Comparison of ENCODE assay signal across 20 cellular contexts in genomic region chr10:16975188-16975587, GRCh38.
DNase-seq lines count a peak whose midpoint lies in the region; ATAC-seq, FAIRE-seq and TF ChIP-seq lines count a peak whose summit lies in the region.
"Had no signal": no experiment of that assay in that cellular context is flagged by ENCODE, and none has a peak within 500 bp of the region (broad histone marks: within the 10 kb centered on the region; RNA-seq: fewer than 3 reads in every experiment).

No MANE protein-coding gene starts in this region.

- no peak overlapping the region for H3K23ac ChIP-seq in IMR-90 (ENCODE audit: low read depth, low read length)

- no peak overlapping the region for H2AFZ ChIP-seq in IMR-90 (replicated peaks; ENCODE audit: low read length, poor library complexity)
- H2AFZ ChIP-seq in astrocyte (ENCODE audit: low read depth, low read length) = no peak overlapping the region
- peak overlapping the region; percentile 55 for H2AFZ ChIP-seq in smooth muscle cell (ENCODE audit: low read depth)
- no peak overlapping the region for H2AFZ ChIP-seq in OCI-LY7 (ENCODE audit: low read length)

- DNase-seq in IMR-90 (no peak), astrocyte (ENCODE audit: low read depth) (no peak), endodermal cell (no peak), smooth muscle cell (lab: John Stamatoyannopoulos, UW; ENCODE audit: unreplicated experiment) (no peak), NCI-H1417 (lab: John Stamatoyannopoulos, UW) (no peak), EL (no peak), Ammon's horn (ENCODE audit: low spot score) (no peak), OCI-LY7 (ENCODE audit: low spot score) (no peak)
- DNase-seq: C1 segment of cervical spinal cord; CD8-positive, alpha-beta memory T cell; DMS79 treated with DMSO at 0.1 percent for 48 hours; HCEC 1CT; Kasumi-1; MM.1S; NCI-H1105; NCI-H1694; Right ventricle myocardium superior had no signal

- H4K91ac ChIP-seq in IMR-90 (ENCODE audit: insufficient read depth, low read depth, low read length) = no peak overlapping the region

- no peaks in the 10 kb centered on the region for H3F3A ChIP-seq in smooth muscle cell (ENCODE audit: low read depth)

- H3K36me3 ChIP-seq in IMR-90 (ENCODE audit: control insufficient read depth, insufficient read depth, low read length) (no peaks in the 10 kb centered on the region), astrocyte (ENCODE audit: insufficient read depth, low read length) (no peaks in the 10 kb centered on the region), endodermal cell (ENCODE audit: control insufficient read depth, insufficient read depth, low read length) (no peaks in the 10 kb centered on the region), smooth muscle cell (ENCODE audit: low read depth) (no peaks in the 10 kb centered on the region), OCI-LY7 (ENCODE audit: insufficient read depth, low read length) (no peaks in the 10 kb centered on the region)

- TF ChIP-seq POLR2A in IMR-90 (IDR thresholded peaks at IDR 0.05; ENCODE audit: low read depth, low read length) = no peak

- 0 out of 2 replicates have a peak overlapping the region, but pooled peaks have one; percentile 27 for H2AK5ac ChIP-seq in IMR-90 (ENCODE audit: low read depth, low read length)

- H3K4ac ChIP-seq in IMR-90 (ENCODE audit: low read depth, low read length) = peak overlapping the region; percentile 47; the same call in 1 of the 2 replicates

- H3K4me1 Mint-ChIP-seq in astrocyte (ENCODE audit: low read depth, unreplicated experiment) = peaks cover 3% of the 10 kb centered on the region
- H3K4me1 Mint-ChIP-seq in endodermal cell = no peaks in the 10 kb centered on the region

- BruUV-seq in IMR-90 (replicated peaks; lab: Mats Ljungman, UMichigan) = no TSS peak
- BruUV-seq in OCI-LY7 (replicated peaks; lab: Mats Ljungman, UMichigan) = no TSS peak

- H3K27ac Mint-ChIP-seq in astrocyte (ENCODE audit: unreplicated experiment) (peak overlapping the region; percentile 68), endodermal cell (no peak overlapping the region)
- H3K27ac Mint-ChIP-seq: IgD-negative memory B cell had no signal

- dilution Hi-C loops in IMR-90 (cut with HindIII; ENCODE audit: low sequenced_read_pairs, unreplicated experiment) = no loop called here

- H3K4me3 Mint-ChIP-seq in astrocyte (ENCODE audit: unreplicated experiment) (no peak overlapping the region), endodermal cell (no peak overlapping the region)
- H3K4me3 Mint-ChIP-seq: CD8-positive, alpha-beta memory T cell; IgD-negative memory B cell had no signal

- H3K9me3 Mint-ChIP-seq in astrocyte (ENCODE audit: unreplicated experiment) (peaks cover 3% of the 10 kb centered on the region), endodermal cell (peaks cover 15% of the 10 kb centered on the region)
- H3K9me3 Mint-ChIP-seq: CD8-positive, alpha-beta memory T cell; IgD-negative memory B cell had no signal

- H4K5ac ChIP-seq in IMR-90 (ENCODE audit: low read depth, low read length) = 0 out of 2 replicates have a peak overlapping the region, but pooled peaks have one; percentile 3

- POLR2A ChIA-PET in IMR-90 (lab: Charles Lee; ENCODE audit: unreplicated experiment) (no interaction called here), OCI-LY7 (lab: Charles Lee) (no interaction called here)

- no peak overlapping the region for H2AK9ac ChIP-seq in IMR-90 (replicated peaks; ENCODE audit: low read depth, low read length, poor library complexity)

- H3K56ac ChIP-seq in IMR-90 (ENCODE audit: extremely low read depth, insufficient read depth, low read length) = no peak overlapping the region

- H3K9ac ChIP-seq in IMR-90 (ENCODE audit: low read depth, low read length) (no peak overlapping the region), astrocyte (ENCODE audit: low read length) (no peak overlapping the region), endodermal cell (ENCODE audit: extremely low read depth, low read length, poor library complexity, severe bottlenecking) (no peak overlapping the region), smooth muscle cell (ENCODE audit: low read depth) (no peak overlapping the region)

- no peak overlapping the region for H2BK20ac ChIP-seq in IMR-90 (ENCODE audit: low read depth, low read length)

- no peaks in the 10 kb centered on the region for H3K4me1 ChIP-seq in IMR-90 (ENCODE audit: control insufficient read depth, insufficient read depth, low read length)
- no peaks in the 10 kb centered on the region for H3K4me1 ChIP-seq in astrocyte (ENCODE audit: insufficient read depth, low read length)
- H3K4me1 ChIP-seq in endodermal cell (ENCODE audit: control insufficient read depth, insufficient read depth, low read length) = no peaks in the 10 kb centered on the region
- H3K4me1 ChIP-seq in smooth muscle cell (ENCODE audit: low read depth) = peaks cover 3% of the 10 kb centered on the region
- H3K4me1 ChIP-seq in OCI-LY7 (ENCODE audit: insufficient read depth, low read length, poor library complexity, severe bottlenecking) = no peaks in the 10 kb centered on the region

- H3K14ac ChIP-seq in IMR-90 (replicated peaks; ENCODE audit: low read depth, low read length) = peak overlapping the region; percentile 60

- no peak overlapping the region for H2BK5ac ChIP-seq in IMR-90 (ENCODE audit: low read depth, low read length, poor library complexity, severe bottlenecking)

- peak overlapping the region; percentile 25; the same call in 1 of the 2 replicates for H2BK120ac ChIP-seq in IMR-90 (ENCODE audit: low read depth, low read length)

- no peak for TF ChIP-seq RAD21 in IMR-90 (IDR thresholded peaks at IDR 0.05; ENCODE audit: low read length)

- H3K4me2 ChIP-seq in IMR-90 (ENCODE audit: low read depth, low read length) (no peak overlapping the region), astrocyte (ENCODE audit: low read length) (no peak overlapping the region), smooth muscle cell (peak overlapping the region; percentile 20), OCI-LY7 (ENCODE audit: low read length) (no peak overlapping the region)

- H3K9me3 ChIP-seq in IMR-90 (ENCODE audit: control insufficient read depth, insufficient read depth, low read length) (peaks cover 3% of the 10 kb centered on the region; the same call in 1 of the 2 replicates), astrocyte (ENCODE audit: insufficient read depth, low read depth, low read length) (no peaks in the 10 kb centered on the region), endodermal cell (ENCODE audit: control insufficient read depth, low read length) (no peaks in the 10 kb centered on the region), smooth muscle cell (replicated peaks; ENCODE audit: low read depth) (no peaks in the 10 kb centered on the region), OCI-LY7 (ENCODE audit: low read length) (no peaks in the 10 kb centered on the region)

- TF ChIP-seq CTCF in IMR-90 (conservative IDR thresholded peaks at IDR 0.05; ENCODE audit: low read depth, low read length) (no peak), astrocyte (IDR thresholded peaks at IDR 0.05; ENCODE audit: insufficient read depth, low read depth, low read length) (no peak), endodermal cell (conservative IDR thresholded peaks at IDR 0.05) (peak; percentile 18), smooth muscle cell (IDR thresholded peaks at IDR 0.05; ENCODE audit: borderline replicate concordance, insufficient read depth, poor library complexity, severe bottlenecking) (no peak), OCI-LY7 (conservative IDR thresholded peaks at IDR 0.05; ENCODE audit: low read length) (no peak)

- no peaks in the 10 kb centered on the region for H3K27me3 Mint-ChIP-seq in astrocyte (ENCODE audit: low read depth, unreplicated experiment)
- peaks cover 2% of the 10 kb centered on the region for H3K27me3 Mint-ChIP-seq in endodermal cell (ENCODE audit: insufficient read depth)

- no peak for FAIRE-seq in astrocyte (lab: Jason Lieb, UNC)
- FAIRE-seq: HTR-8/SVneo had no signal

- peak overlapping the region; percentile 24; the same call in 1 of the 2 replicates for H3K18ac ChIP-seq in IMR-90 (ENCODE audit: low read depth, low read length)

- no peaks in the 10 kb centered on the region for H3K9me2 ChIP-seq in OCI-LY7 (ENCODE audit: insufficient read depth, low read length)

- H4K20me1 ChIP-seq in IMR-90 (ENCODE audit: insufficient read depth, low read length) (no peaks in the 10 kb centered on the region), astrocyte (ENCODE audit: insufficient read depth, low read length) (no peaks in the 10 kb centered on the region), smooth muscle cell (ENCODE audit: low read depth) (no peaks in the 10 kb centered on the region), OCI-LY7 (ENCODE audit: insufficient read depth, low read length) (no peaks in the 10 kb centered on the region)

- in situ Hi-C loops in IMR-90 (cut with MboI; ENCODE audit: low sequenced_read_pairs) = no loop called here

- H4K8ac ChIP-seq in IMR-90 (ENCODE audit: low read depth in 2 of 2, low read length in 2 of 2) = no peak overlapping the region

- H3K9me1 ChIP-seq in IMR-90 (ENCODE audit: insufficient read depth, low read length) = peaks cover 4% of the 10 kb centered on the region; the same call in 1 of the 2 replicates

- H3K27ac ChIP-seq in IMR-90 (ENCODE audit: insufficient read depth, low read length) (no peak overlapping the region), astrocyte (ENCODE audit: low read depth, low read length) (no peak overlapping the region), endodermal cell (ENCODE audit: low read depth, low read length) (no peak overlapping the region), smooth muscle cell (ENCODE audit: low read depth) (peak overlapping the region; percentile 80), OCI-LY7 (ENCODE audit: low read depth, low read length, poor library complexity, severe bottlenecking) (no peak overlapping the region)
- H3K27ac ChIP-seq: SK-N-MC had no signal

- H3K79me1 ChIP-seq in IMR-90 (ENCODE audit: low read depth in 1 of 2, low read length in 2 of 2) = no peaks in the 10 kb centered on the region

- intact Hi-C loops in IMR-90 (cut with micrococcal nuclease) (no loop called here), OCI-LY7 (cut with micrococcal nuclease; ENCODE audit: unreplicated experiment) (no loop called here)

- WGBS in IMR-90 (ENCODE audit: extremely low coverage in 2 of 2, insufficient read length in 1 of 2), 2 experiments = no CpG with 5 or more reads among the region's 3 CpGs
- WGBS in endodermal cell (ENCODE audit: insufficient coverage in 1 of 2, insufficient read length in 1 of 2), 2 experiments = 72 to 86% methylated on average over 2 to 3 of the region's 3 CpGs
- WGBS in smooth muscle cell (ENCODE audit: low lambda C conversion rate) = 60% methylated on average over 3 of the region's 3 CpGs

- H3K79me2 ChIP-seq in astrocyte (ENCODE audit: insufficient read depth, low read length) (no peaks in the 10 kb centered on the region), smooth muscle cell (ENCODE audit: low read depth) (no peaks in the 10 kb centered on the region), OCI-LY7 (ENCODE audit: insufficient read depth, low read depth, low read length) (no peaks in the 10 kb centered on the region)

- H3K36me3 Mint-ChIP-seq in astrocyte (ENCODE audit: low read depth, unreplicated experiment) (peaks cover 4% of the 10 kb centered on the region), endodermal cell (ENCODE audit: low read depth) (no peaks in the 10 kb centered on the region)

- ATAC-seq in IMR-90 (ENCODE audit: low read depth) = no peak

- 0 out of 3 replicates have a peak overlapping the region, but pooled peaks have one; percentile 1 for H2BK15ac ChIP-seq in IMR-90 (ENCODE audit: low read depth, low read length)

- CTCF ChIA-PET in IMR-90 (lab: Yijun Ruan, JAX) = interaction anchor here (0.6 to 0.7 kb wide), 2 partner anchors 21 to 245 kb away, joined by 3 to 7 read pairs; no protein-coding TSS in a partner anchor
- CTCF ChIA-PET in OCI-LY7 (lab: Charles Lee; ENCODE audit: unreplicated experiment) = no interaction called here

- H3K27me3 ChIP-seq in IMR-90 (ENCODE audit: control insufficient read depth, insufficient read depth, low read length) (no peaks in the 10 kb centered on the region), astrocyte (ENCODE audit: insufficient read depth, low read length) (no peaks in the 10 kb centered on the region), endodermal cell (ENCODE audit: control insufficient read depth, insufficient read depth, low read length, poor library complexity, severe bottlenecking) (no peaks in the 10 kb centered on the region), smooth muscle cell (ENCODE audit: low read depth) (no peaks in the 10 kb centered on the region)

- H3K4me3 ChIP-seq in IMR-90 (ENCODE audit: insufficient read depth, low read depth, low read length) = no peak overlapping the region
- H3K4me3 ChIP-seq in astrocyte (ENCODE audit: insufficient read depth, low read depth, low read length) = no peak overlapping the region
- H3K4me3 ChIP-seq in endodermal cell (ENCODE audit: low read length) = no peak overlapping the region
- H3K4me3 ChIP-seq in smooth muscle cell = no peak overlapping the region
- no peak overlapping the region for H3K4me3 ChIP-seq in OCI-LY7 (ENCODE audit: low read depth, low read length, poor library complexity, severe bottlenecking)
- H3K4me3 ChIP-seq: SK-N-MC had no signal
